14 cellular contexts compared by ENCODE assay signal in the genomic region with DNA sequence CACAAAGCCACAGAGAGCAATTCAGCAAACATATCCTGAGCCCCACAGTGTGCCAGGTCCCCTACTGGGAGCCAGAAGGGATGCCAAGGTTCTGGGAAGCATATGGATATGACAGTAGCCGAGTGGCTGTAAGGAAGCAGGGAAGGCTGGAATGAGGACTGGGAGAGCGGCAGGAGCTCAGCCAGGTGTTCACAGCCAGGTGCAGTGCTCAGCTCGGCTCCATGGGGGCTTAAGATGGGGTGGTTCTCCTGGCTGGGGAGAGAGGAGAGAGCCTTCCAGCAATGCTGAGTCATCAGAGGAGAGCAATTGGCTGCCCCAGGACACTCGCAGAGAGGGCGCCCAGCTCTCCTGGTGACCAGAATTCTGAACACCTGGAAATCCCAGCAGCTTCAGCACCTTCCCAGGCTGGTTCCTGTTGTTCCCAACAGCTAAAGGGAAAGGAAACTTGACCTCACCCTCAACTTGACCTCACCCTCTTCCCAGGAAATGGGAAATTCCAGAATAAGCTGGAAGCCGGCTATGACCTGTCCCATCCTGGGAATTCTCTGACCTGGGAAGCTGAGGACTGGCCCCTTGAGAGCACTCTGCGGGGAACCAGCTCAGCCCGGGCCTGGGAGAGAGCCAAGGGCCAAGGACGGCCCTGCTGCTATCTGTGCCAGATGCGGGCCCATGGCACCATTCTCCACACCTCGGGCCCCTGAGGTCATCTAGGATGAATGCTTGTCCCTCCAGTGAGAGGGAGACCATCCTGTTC. TPM values are rescaled to one million over a fixed set of nuclear protein-coding genes. Genes with fewer than 3 reads are reported as not detected.
DNase-seq lines count a peak whose midpoint lies in the region; ATAC-seq, FAIRE-seq and TF ChIP-seq lines count a peak whose summit lies in the region.
"Had no signal": no experiment of that assay in that cellular context is flagged by ENCODE, and none has a peak within 500 bp of the region (broad histone marks: within the 10 kb centered on the region; RNA-seq: fewer than 3 reads in every experiment).

No MANE protein-coding gene starts in this region.

- intact Hi-C loops in Calu3 (cut with micrococcal nuclease; ENCODE audit: unreplicated experiment), result no loop called here

- no peak overlapping the region for H3K4me3 Mint-ChIP-seq in Calu3 (ENCODE audit: low read depth, unreplicated experiment)

- peaks cover 19% of the 10 kb centered on the region for H3K27me3 Mint-ChIP-seq in Calu3 (ENCODE audit: unreplicated experiment)

- no peaks in the 10 kb centered on the region for H3K36me3 Mint-ChIP-seq in Calu3 (ENCODE audit: insufficient read depth, unreplicated experiment)

- H3K27me3 ChIP-seq in right atrium auricular region, result no peaks in the 10 kb centered on the region

- H3K27ac Mint-ChIP-seq in Calu3 (ENCODE audit: unreplicated experiment), result no peak overlapping the region

- H3K9me3 Mint-ChIP-seq in Calu3 (ENCODE audit: low read depth, unreplicated experiment), result no peaks in the 10 kb centered on the region

- BruUV-seq in Calu3 (replicated peaks; lab: Mats Ljungman, UMichigan), result no TSS peak

- no peak for ATAC-seq in activated CD4-positive, CD25-positive, alpha-beta regulatory T cell treated with anti-CD3 and anti-CD28 coated beads, Interleukin-2, amount 50 U/mL, for 24 hours

- peak; percentile 25 for DNase-seq in LNCaP clone FGC (ENCODE audit: low read depth)
- peak; percentile 80 for DNase-seq in RCC 7860 (ENCODE audit: low spot score)
- no peak for DNase-seq in right atrium auricular region (ENCODE audit: low spot score)
- DNase-seq in NCI-H748 (lab: John Stamatoyannopoulos, UW; ENCODE audit: unreplicated experiment), result no peak
- DNase-seq in hippocampal formation (lab: John Stamatoyannopoulos, UW), result no peak
- DNase-seq in Calu3, result no peak
- DNase-seq: activated naive CD4-positive, alpha-beta T cell treated with anti-CD3 and anti-CD28 coated beads, Interleukin-2, amount 50 U/mL, for 16 hours; EL; retina; stimulated activated CD4-positive, alpha-beta T cell treated with anti-CD3 and anti-CD28 coated beads, Interleukin-4, amount 100 ng/mL, for 1 hour; stimulated activated naive CD4-positive, alpha-beta T cell had no signal

- no peaks in the 10 kb centered on the region for H3K9me3 ChIP-seq in right atrium auricular region
- H3K9me3 ChIP-seq: HAP-1 had no signal

- TF ChIP-seq CTCF in C4-2B (conservative IDR thresholded peaks at IDR 0.05) (no peak), LNCaP clone FGC (IDR thresholded peaks at IDR 0.05; ENCODE audit: control insufficient read depth, extremely low read depth, insufficient read depth) (no peak), right atrium auricular region (IDR thresholded peaks at IDR 0.05) (no peak), Calu3 (IDR thresholded peaks at IDR 0.05; ENCODE audit: unreplicated experiment) (no peak)

- H3K4me1 ChIP-seq in right atrium auricular region, result peaks cover 3 to 69% of the 10 kb centered on the region in 2 donors
- H3K4me1 ChIP-seq: HAP-1 had no signal

- peaks cover 19% of the 10 kb centered on the region for H3K4me1 Mint-ChIP-seq in Calu3 (ENCODE audit: low read depth, unreplicated experiment)

- H3K36me3 ChIP-seq in right atrium auricular region, result no peaks in the 10 kb centered on the region
- H3K36me3 ChIP-seq: HAP-1 had no signal

- CTCF ChIA-PET in Calu3 (lab: Charles Lee), result no interaction called here

- H3K4me3 ChIP-seq in LNCaP clone FGC (ENCODE audit: low read depth, low read length) (no peak overlapping the region), right atrium auricular region (no peak overlapping the region)
- H3K4me3 ChIP-seq: HAP-1 had no signal

- H3K27ac ChIP-seq in C4-2B (peak overlapping the region; percentile 4; the same call in 1 of the 2 replicates), right atrium auricular region (peak overlapping the region; percentile 46 to 54)

- FAIRE-seq in RCC 7860 (lab: Jason Lieb, UNC), result peak; percentile 83

RNA-seq across cellular contexts. Expression of gene SLC6A12, which starts 34.6 kb away (rescaled TPM):
- total RNA-seq in right atrium auricular region (1 to 10 TPM in 1 of 2 donors, not detected in 1; 1.1 TPM), Calu3 (2022) (0.90 and 1.8 TPM in 2 replicates)

Comparison
In these comparisons a context has a peak if more than half of its experiments do, and no peak if none do; other contexts are left out.
1. DNase-seq: peak in LNCaP clone FGC (single experiment) and RCC 7860 (single experiment); none in right atrium auricular region (single experiment), NCI-H748 (single experiment), hippocampal formation (0 of 2) and Calu3 (single experiment).